In the genomic region with DNA sequence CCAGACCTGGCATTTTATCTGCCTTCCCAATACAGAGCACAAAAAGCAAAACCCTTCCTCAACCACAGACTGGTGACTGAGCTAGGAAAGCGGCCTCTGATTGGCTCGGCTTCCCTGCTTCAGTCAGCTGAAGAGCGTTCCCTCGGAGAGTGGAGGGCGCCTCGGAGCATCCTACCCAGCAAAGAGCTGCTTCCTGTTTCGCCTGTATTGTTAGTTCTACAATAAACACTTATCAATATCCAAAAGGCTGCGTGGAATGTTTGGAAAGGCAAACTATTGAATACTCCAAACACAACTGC, we compare ENCODE assay signal across 9 cellular contexts.
DNase-seq lines count a peak whose midpoint lies in the region; ATAC-seq, FAIRE-seq and TF ChIP-seq lines count a peak whose summit lies in the region.
"Had no signal": no experiment of that assay in that cellular context is flagged by ENCODE, and none has a peak within 500 bp of the region (broad histone marks: within the 10 kb centered on the region; RNA-seq: fewer than 3 reads in every experiment).

No MANE protein-coding gene starts in this region.

- intact Hi-C loops in endothelial cell of umbilical vein (cut with micrococcal nuclease) = no loop called here
- intact Hi-C loops in natural killer cell (cut with micrococcal nuclease) = no loop called here

- no peaks in the 10 kb centered on the region for H3K27me3 ChIP-seq in GM23338 (ENCODE audit: insufficient read depth)
- peaks cover 2 to 14% of the 10 kb centered on the region in 2 experiments for H3K27me3 ChIP-seq in endothelial cell of umbilical vein (ENCODE audit: control insufficient read depth in 2 of 2, insufficient read depth in 2 of 2, low read length in 2 of 2)
- H3K27me3 ChIP-seq in neural progenitor cell = no peaks in the 10 kb centered on the region

- H3K9me3 Mint-ChIP-seq in GM23338 (no peaks in the 10 kb centered on the region), neural progenitor cell (no peaks in the 10 kb centered on the region), natural killer cell (no peaks in the 10 kb centered on the region)
- H3K9me3 Mint-ChIP-seq in effector memory CD8-positive, alpha-beta T cell = no peaks in the 10 kb centered on the region

- no peak overlapping the region for H3K27ac ChIP-seq in GM23338 (ENCODE audit: low read depth)
- H3K27ac ChIP-seq in endothelial cell of umbilical vein (ENCODE audit: insufficient read depth, low read depth, low read length) = no peak overlapping the region
- H3K27ac ChIP-seq in neural progenitor cell = no peak overlapping the region

- H3K4me3 ChIP-seq in GM23338 = no peak overlapping the region
- no peak overlapping the region for H3K4me3 ChIP-seq in endothelial cell of umbilical vein (replicated peaks in 1 of 3; ENCODE audit: insufficient read depth in 1 of 3, low read depth in 1 of 3, low read length in 3 of 3)
- peak overlapping the region; percentile 28 for H3K4me3 ChIP-seq in neural progenitor cell

- H3K79me2 ChIP-seq in GM23338 (replicated peaks; ENCODE audit: insufficient read depth) (no peaks in the 10 kb centered on the region), endothelial cell of umbilical vein (ENCODE audit: control insufficient read depth, insufficient read depth, low read length) (no peaks in the 10 kb centered on the region), neural progenitor cell (ENCODE audit: low read depth) (no peaks in the 10 kb centered on the region)

- H3K4me1 Mint-ChIP-seq in GM23338 (peaks cover 36% of the 10 kb centered on the region), neural progenitor cell (peaks cover 30% of the 10 kb centered on the region), natural killer cell (peaks cover 0 to 4% of the 10 kb centered on the region in 2 donors)
- H3K4me1 Mint-ChIP-seq in effector memory CD8-positive, alpha-beta T cell (ENCODE audit: low read depth in 2 of 2) = peaks cover 0 to 2% of the 10 kb centered on the region in 2 donors

- H3K9me2 ChIP-seq in GM23338 (ENCODE audit: insufficient read depth) = no peaks in the 10 kb centered on the region

- TF ChIP-seq CTCF in GM23338 (conservative IDR thresholded peaks at IDR 0.05; ENCODE audit: low read depth in 2 of 2) = no peak
- TF ChIP-seq CTCF in endothelial cell of umbilical vein (IDR thresholded peaks at IDR 0.05; ENCODE audit: extremely low read depth in 1 of 2, insufficient read depth in 1 of 2, low read depth in 1 of 2, low read length in 2 of 2) = no peak
- TF ChIP-seq CTCF in neural progenitor cell (IDR thresholded peaks at IDR 0.05) = no peak
- TF ChIP-seq CTCF in natural killer cell (IDR thresholded peaks at IDR 0.05) = no peak

- H3K27ac Mint-ChIP-seq in GM23338 (no peak overlapping the region), neural progenitor cell (no peak overlapping the region), natural killer cell (no peak overlapping the region)
- no peak overlapping the region for H3K27ac Mint-ChIP-seq in effector memory CD8-positive, alpha-beta T cell

- H3K4me3 Mint-ChIP-seq in GM23338 (no peak overlapping the region), neural progenitor cell (peak overlapping the region; percentile 80), natural killer cell (no peak overlapping the region)
- no peak overlapping the region for H3K4me3 Mint-ChIP-seq in effector memory CD8-positive, alpha-beta T cell

- H3F3A ChIP-seq in GM23338 (replicated peaks; ENCODE audit: low read depth) (no peaks in the 10 kb centered on the region), neural progenitor cell (ENCODE audit: low read depth) (no peaks in the 10 kb centered on the region)

- H3K4me1 ChIP-seq in GM23338 (ENCODE audit: insufficient read depth) = peaks cover 16% of the 10 kb centered on the region; the same call in 1 of the 2 replicates
- H3K4me1 ChIP-seq in endothelial cell of umbilical vein (ENCODE audit: control insufficient read depth, extremely low read depth, insufficient read depth, low read length) = no peaks in the 10 kb centered on the region
- peaks cover 14% of the 10 kb centered on the region for H3K4me1 ChIP-seq in neural progenitor cell

- H3K27me3 Mint-ChIP-seq in GM23338 (ENCODE audit: insufficient read depth, low read depth, poor library complexity) (peaks cover 9% of the 10 kb centered on the region), neural progenitor cell (ENCODE audit: insufficient read depth, low read depth) (peaks cover 4% of the 10 kb centered on the region), natural killer cell (ENCODE audit: low read depth in 2 of 2) (peaks cover 0 to 2% of the 10 kb centered on the region in 2 donors)
- peaks cover 22 to 25% of the 10 kb centered on the region in 2 donors for H3K27me3 Mint-ChIP-seq in effector memory CD8-positive, alpha-beta T cell

- ATAC-seq in GM23338 (peak; percentile 97), HG03175 (IDR thresholded peaks at IDR 0.05; ENCODE audit: unreplicated experiment) (no peak), GM21423 (IDR thresholded peaks at IDR 0.05; ENCODE audit: unreplicated experiment) (no peak), natural killer cell (no peak)
- ATAC-seq in effector memory CD8-positive, alpha-beta T cell (replicated peaks) = no peak

- H3K36me3 ChIP-seq in GM23338 (ENCODE audit: insufficient read depth) (no peaks in the 10 kb centered on the region), endothelial cell of umbilical vein (ENCODE audit: control insufficient read depth in 2 of 2, extremely low read depth in 1 of 2, insufficient read depth in 2 of 2, low read length in 2 of 2) (no peaks in the 10 kb centered on the region), neural progenitor cell (no peaks in the 10 kb centered on the region)

- H3K36me3 Mint-ChIP-seq in GM23338 (ENCODE audit: low read depth) (no peaks in the 10 kb centered on the region), neural progenitor cell (peaks cover 8% of the 10 kb centered on the region), natural killer cell (no peaks in the 10 kb centered on the region)
- no peaks in the 10 kb centered on the region for H3K36me3 Mint-ChIP-seq in effector memory CD8-positive, alpha-beta T cell (ENCODE audit: insufficient read depth)

- FAIRE-seq in endothelial cell of umbilical vein (lab: Jason Lieb, UNC) = no peak

- POLR2A ChIA-PET in endothelial cell of umbilical vein (lab: Charles Lee) = no interaction called here

- H3K9me3 ChIP-seq in endothelial cell of umbilical vein (replicated peaks; ENCODE audit: control insufficient read depth, insufficient read depth, low read length) (no peaks in the 10 kb centered on the region), neural progenitor cell (ENCODE audit: low read depth) (no peaks in the 10 kb centered on the region)

- dilution Hi-C loops in endothelial cell of umbilical vein (cut with MboI; ENCODE audit: extremely low pct_ligation_motif_present, low sequenced_read_pairs) = no loop called here

- no peak for TF ChIP-seq POLR2A in endothelial cell of umbilical vein (IDR thresholded peaks at IDR 0.05; ENCODE audit: low read depth, low read length)

- no TSS peak for BruUV-seq in endothelial cell of umbilical vein (replicated peaks; lab: Mats Ljungman, UMichigan)

- CTCF ChIA-PET in endothelial cell of umbilical vein (lab: Charles Lee) = interaction anchor here (1.2 to 2.5 kb wide), 3 partner anchors 10 to 26 kb away, joined by 3 to 5 read pairs (median 4); no protein-coding TSS in a partner anchor

- H3K9me1 ChIP-seq in endothelial cell of umbilical vein (replicated peaks; ENCODE audit: control insufficient read depth, extremely low read depth, insufficient read depth, low read length) = no peaks in the 10 kb centered on the region

- peak; percentile 69 for DNase-seq in GM23338 (ENCODE audit: low spot score)
- DNase-seq in NCI-H524 treated with DMSO at 0.1 percent for 48 hours (lab: John Stamatoyannopoulos, UW) = peak; percentile 42
- DNase-seq in endothelial cell of umbilical vein (ENCODE audit: low read depth, low spot score) = peak; percentile 46
- DNase-seq in neural progenitor cell (ENCODE audit: low spot score) = peak; percentile 69
- DNase-seq in effector memory CD8-positive, alpha-beta T cell = no peak
- DNase-seq in natural killer cell = no peak
- DNase-seq: effector memory CD4-positive, alpha-beta T cell had no signal

- H2AFZ ChIP-seq in GM23338 (peak overlapping the region; percentile 73; the same call in 1 of the 2 replicates), endothelial cell of umbilical vein (ENCODE audit: low read depth, low read length) (no peak overlapping the region), neural progenitor cell (replicated peaks) (peak overlapping the region; percentile 96)

- no peak overlapping the region for H3K4me2 ChIP-seq in GM23338
- no peak overlapping the region for H3K4me2 ChIP-seq in endothelial cell of umbilical vein (ENCODE audit: insufficient read depth, low read length)
- peak overlapping the region; percentile 51 for H3K4me2 ChIP-seq in neural progenitor cell

- no peaks in the 10 kb centered on the region for H4K20me1 ChIP-seq in GM23338 (replicated peaks; ENCODE audit: insufficient read depth)
- H4K20me1 ChIP-seq in endothelial cell of umbilical vein (replicated peaks; ENCODE audit: control insufficient read depth, extremely low read depth, insufficient read depth, low read length) = no peaks in the 10 kb centered on the region
- no peaks in the 10 kb centered on the region for H4K20me1 ChIP-seq in neural progenitor cell (ENCODE audit: low read depth)

- H3K9ac ChIP-seq in endothelial cell of umbilical vein (replicated peaks; ENCODE audit: extremely low read depth, insufficient read depth, low read length) (no peak overlapping the region), neural progenitor cell (no peak overlapping the region)

TF ChIP-seq in GM23338, 12 proteins besides CTCF, POLR2A, EP300 and RAD21 (continues in another document):
- TF ChIP-seq, protein P1, sequence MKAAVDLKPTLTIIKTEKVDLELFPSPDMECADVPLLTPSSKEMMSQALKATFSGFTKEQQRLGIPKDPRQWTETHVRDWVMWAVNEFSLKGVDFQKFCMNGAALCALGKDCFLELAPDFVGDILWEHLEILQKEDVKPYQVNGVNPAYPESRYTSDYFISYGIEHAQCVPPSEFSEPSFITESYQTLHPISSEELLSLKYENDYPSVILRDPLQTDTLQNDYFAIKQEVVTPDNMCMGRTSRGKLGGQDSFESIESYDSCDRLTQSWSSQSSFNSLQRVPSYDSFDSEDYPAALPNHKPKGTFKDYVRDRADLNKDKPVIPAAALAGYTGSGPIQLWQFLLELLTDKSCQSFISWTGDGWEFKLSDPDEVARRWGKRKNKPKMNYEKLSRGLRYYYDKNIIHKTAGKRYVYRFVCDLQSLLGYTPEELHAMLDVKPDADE (IDR thresholded peaks at IDR 0.05) = no peak

TF ChIP-seq in endothelial cell of umbilical vein, 7 proteins besides CTCF, POLR2A, EP300 and RAD21 (continues in another document):
- no peak for TF ChIP-seq EZH2 (IDR thresholded peaks at IDR 0.05; ENCODE audit: borderline replicate concordance, low read depth, low read length, severe bottlenecking)
- TF ChIP-seq MYC (IDR thresholded peaks at IDR 0.05; ENCODE audit: low read depth, low read length) = no peak
- no peak for TF ChIP-seq GATA2 (IDR thresholded peaks at IDR 0.05; ENCODE audit: insufficient read depth, insufficient read length, low read depth, low read length)
- TF ChIP-seq, protein P2, sequence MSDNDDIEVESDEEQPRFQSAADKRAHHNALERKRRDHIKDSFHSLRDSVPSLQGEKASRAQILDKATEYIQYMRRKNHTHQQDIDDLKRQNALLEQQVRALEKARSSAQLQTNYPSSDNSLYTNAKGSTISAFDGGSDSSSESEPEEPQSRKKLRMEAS (IDR thresholded peaks at IDR 0.05; ENCODE audit: insufficient read depth, insufficient read length) = no peak

Comparison
In these comparisons a context has a peak if more than half of its experiments do, and no peak if none do; other contexts are left out.
1. DNase-seq: peak in GM23338 (single experiment), NCI-H524 treated with DMSO at 0.1 percent for 48 hours (single experiment), endothelial cell of umbilical vein (single experiment) and neural progenitor cell (single experiment); none in effector memory CD8-positive, alpha-beta T cell (0 of 3) and natural killer cell (single experiment).